ENCODE assay signal across 8 cellular contexts in the genomic region with DNA sequence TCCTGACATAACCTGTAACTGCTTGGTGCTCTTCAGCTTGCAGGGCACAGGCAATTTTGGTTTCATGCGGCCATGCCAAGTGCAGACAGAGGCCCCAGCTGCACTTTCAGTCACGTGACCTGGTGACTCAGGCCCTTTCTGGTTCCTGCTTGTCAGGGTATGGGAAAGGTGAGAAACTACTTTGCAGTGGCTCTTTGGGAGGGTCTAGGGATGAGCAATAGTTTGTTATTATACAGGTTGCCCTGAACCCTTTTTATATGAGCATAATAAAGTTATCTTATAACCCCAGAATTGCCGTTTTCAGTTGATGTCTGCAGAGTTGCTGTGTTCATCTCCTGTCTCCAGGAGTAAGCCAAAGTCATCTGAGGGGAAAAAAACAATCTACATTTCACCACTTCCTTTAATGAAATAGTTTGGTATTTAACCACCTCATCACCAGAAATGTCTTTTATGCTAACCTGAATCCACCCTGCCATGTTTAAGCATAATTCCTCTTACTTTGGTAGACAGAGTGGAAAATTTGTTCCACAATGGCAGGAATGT. TPM values are rescaled to one million over a fixed set of nuclear protein-coding genes. Genes with fewer than 3 reads are reported as not detected.
DNase-seq lines count a peak whose midpoint lies in the region; ATAC-seq, FAIRE-seq and TF ChIP-seq lines count a peak whose summit lies in the region.

No MANE protein-coding gene starts in this region.

- no peaks in the 10 kb centered on the region for H3K79me2 ChIP-seq in astrocyte (ENCODE audit: insufficient read depth, low read length)

- no peak overlapping the region for H3K9ac ChIP-seq in astrocyte (ENCODE audit: low read length)

- H3K27me3 Mint-ChIP-seq in astrocyte (ENCODE audit: low read depth, unreplicated experiment): no peaks in the 10 kb centered on the region

- no peaks in the 10 kb centered on the region for H4K20me1 ChIP-seq in astrocyte (ENCODE audit: insufficient read depth, low read length)

- H3K36me3 ChIP-seq in astrocyte (ENCODE audit: insufficient read depth, low read length) (no peaks in the 10 kb centered on the region), left lung (no peaks in the 10 kb centered on the region)

- no peaks in the 10 kb centered on the region for H3K27me3 ChIP-seq in astrocyte (ENCODE audit: insufficient read depth, low read length)
- no peaks in the 10 kb centered on the region for H3K27me3 ChIP-seq in left lung

- peak overlapping the region; percentile 29 for H2AFZ ChIP-seq in astrocyte (ENCODE audit: low read depth, low read length)

- H3K4me2 ChIP-seq in astrocyte (ENCODE audit: low read length): peak overlapping the region; percentile 31

- H3K4me3 Mint-ChIP-seq in astrocyte (ENCODE audit: unreplicated experiment): no peak overlapping the region

- H3K27ac Mint-ChIP-seq in astrocyte (ENCODE audit: unreplicated experiment): no peak overlapping the region

- H3K4me1 Mint-ChIP-seq in astrocyte (ENCODE audit: low read depth, unreplicated experiment): peaks cover 5% of the 10 kb centered on the region

- no peaks in the 10 kb centered on the region for H3K36me3 Mint-ChIP-seq in astrocyte (ENCODE audit: low read depth, unreplicated experiment)

- H3K9me3 Mint-ChIP-seq in astrocyte (ENCODE audit: unreplicated experiment): peaks cover 3% of the 10 kb centered on the region

- peak; percentile 93 for ATAC-seq in GM18868 (IDR thresholded peaks at IDR 0.05; ENCODE audit: unreplicated experiment)
- ATAC-seq in left lung: peak; percentile 92

- DNase-seq in HPDE6-E6E7 (ENCODE audit: extremely low spot score): peak; percentile 82
- peak; percentile 14 for DNase-seq in T1000 (lab: John Stamatoyannopoulos, UW)
- peak; percentile 73 for DNase-seq in astrocyte (ENCODE audit: low read depth)
- peak; percentile 86 to 88 for DNase-seq in left lung
- DNase-seq in stimulated activated CD8-positive, alpha-beta memory T cell treated with anti-CD3 and anti-CD28 coated beads, Interleukin-2, amount 100 ng/mL, for 48 hours (ENCODE audit: low read depth in 2 of 2): peak; percentile 61 to 70
- no peak for DNase-seq in coronary artery (ENCODE audit: low spot score)
- no peak for DNase-seq in NCI-H1048 (lab: John Stamatoyannopoulos, UW)

- intact Hi-C loops in left lung (cut with DNase I): no loop called here

- peak; percentile 82 for FAIRE-seq in astrocyte (lab: Jason Lieb, UNC)

- TF ChIP-seq CTCF in astrocyte (IDR thresholded peaks at IDR 0.05; ENCODE audit: insufficient read depth, low read depth, low read length) (no peak), left lung (IDR thresholded peaks at IDR 0.05) (no peak), coronary artery (IDR thresholded peaks at IDR 0.05) (no peak)

- H3K9me3 ChIP-seq in astrocyte (ENCODE audit: insufficient read depth, low read depth, low read length) (no peaks in the 10 kb centered on the region), left lung (no peaks in the 10 kb centered on the region)

- H3K4me1 ChIP-seq in astrocyte (ENCODE audit: insufficient read depth, low read length) (peaks cover 10% of the 10 kb centered on the region), left lung (peaks cover 9 to 19% of the 10 kb centered on the region in 2 donors)

- H3K27ac ChIP-seq in astrocyte (ENCODE audit: low read depth, low read length) (no peak overlapping the region), left lung (peak overlapping the region in 1 of 2 donors; percentile 50), coronary artery (peak overlapping the region in 1 of 2 donors; percentile 37)

- H3K4me3 ChIP-seq in astrocyte (ENCODE audit: insufficient read depth, low read depth, low read length) (no peak overlapping the region), left lung (no peak overlapping the region), coronary artery (no peak overlapping the region)

RNA-seq across cellular contexts. Expression of a gene that starts 30.9 kb away (rescaled TPM):
- total RNA-seq in astrocyte: 57.6 and 71.7 TPM in 2 replicates
- total RNA-seq in left lung: 100 to 1,000 TPM; 276 to 369 TPM

Comparison
In these comparisons a context has a peak if more than half of its experiments do, and no peak if none do; other contexts are left out.
1. DNase-seq: peak in HPDE6-E6E7 (single experiment), T1000 (single experiment), astrocyte (single experiment), left lung (2 of 2) and stimulated activated CD8-positive, alpha-beta memory T cell treated with anti-CD3 and anti-CD28 coated beads, Interleukin-2, amount 100 ng/mL, for 48 hours (2 of 2); none in coronary artery (single experiment) and NCI-H1048 (single experiment).